Comparison of ENCODE assay signal across 8 cellular contexts in genomic region chr20:18566892-18567738, GRCh38. TPM values are rescaled to one million over a fixed set of nuclear protein-coding genes. Genes with fewer than 3 reads are reported as not detected.
DNase-seq lines count a peak whose midpoint lies in the region; ATAC-seq and TF ChIP-seq lines count a peak whose summit lies in the region.

TSS of gene SMIM26 (plus strand) at chr20:18567432. CDS start at chr20:18567479, 47 bp downstream.

- intact Hi-C loops in testis (cut with DNase I; ENCODE audit: low total_unique reads) = no loop called here

- H3K4me3 ChIP-seq in GM06990 (replicated peaks; ENCODE audit: low read depth, low read length) (peak within 1 kb of the TSS; percentile 80), testis (peak within 1 kb of the TSS; percentile 62 to 98)

- H3K4me1 Mint-ChIP-seq in activated naive CD4-positive, alpha-beta T cell treated with anti-CD3 and anti-CD28 coated beads, Interleukin-2, amount 50 U/mL, for 24 hours = peaks cover 17% of the 10 kb centered on the region

- H3K36me3 ChIP-seq in GM06990 (ENCODE audit: control insufficient read depth, insufficient read depth, low read length) = peaks cover 6% of the 10 kb centered on the region; the same call in 1 of the 2 replicates
- no peaks in the 10 kb centered on the region for H3K36me3 ChIP-seq in testis (ENCODE audit: low read depth, missing control alignments)

- WGBS in testis, 2 donors = 0 to 1% methylated on average over 37 to 51 of the region's 51 CpGs

- no peaks in the 10 kb centered on the region for H3K27me3 ChIP-seq in GM06990 (replicated peaks; ENCODE audit: control insufficient read depth, insufficient read depth, low read length)
- H3K27me3 ChIP-seq in testis = no peaks in the 10 kb centered on the region

- DNase-seq in GM06990 (ENCODE audit: extremely low read depth, insufficient read length) (peak; percentile 95), NCI-H1092 (lab: John Stamatoyannopoulos, UW) (peak; percentile 88), glomerular endothelial cell (ENCODE audit: extremely low read depth, low read depth, low spot score) (peak; percentile 50), omental fat pad (ENCODE audit: low spot score) (peak; percentile 63), testis (peak; percentile 96)

- peaks cover 9% of the 10 kb centered on the region for H3K4me1 ChIP-seq in testis

- peak within 1 kb of the TSS; percentile 99 for H3K27ac Mint-ChIP-seq in activated naive CD4-positive, alpha-beta T cell treated with anti-CD3 and anti-CD28 coated beads, Interleukin-2, amount 50 U/mL, for 24 hours

- TF ChIP-seq POLR2A in testis (IDR thresholded peaks at IDR 0.05) = no peak

- ATAC-seq in HG02588 (IDR thresholded peaks at IDR 0.05; ENCODE audit: unreplicated experiment) (peak; percentile 99), SK-N-SH treated with all-trans-retinoic acid at 6 μM for 48 hours (peak; percentile 99), omental fat pad (ENCODE audit: low FRiP score) (peak; percentile 99)

- peaks cover 14% of the 10 kb centered on the region for H3K36me3 Mint-ChIP-seq in activated naive CD4-positive, alpha-beta T cell treated with anti-CD3 and anti-CD28 coated beads, Interleukin-2, amount 50 U/mL, for 24 hours

- peak within 1 kb of the TSS; percentile 93 for H3K4me3 Mint-ChIP-seq in activated naive CD4-positive, alpha-beta T cell treated with anti-CD3 and anti-CD28 coated beads, Interleukin-2, amount 50 U/mL, for 24 hours

- H3K27me3 Mint-ChIP-seq in activated naive CD4-positive, alpha-beta T cell treated with anti-CD3 and anti-CD28 coated beads, Interleukin-2, amount 50 U/mL, for 24 hours = no peaks in the 10 kb centered on the region

- peak within 1 kb of the TSS; percentile 79 to 91 for H3K27ac ChIP-seq in testis

- TF ChIP-seq CTCF in GM06990 (IDR thresholded peaks at IDR 0.05; ENCODE audit: insufficient read depth, low read length, poor library complexity, severe bottlenecking) = no peak
- TF ChIP-seq CTCF in omental fat pad (IDR thresholded peaks at IDR 0.05) = no peak
- no peak for TF ChIP-seq CTCF in testis (IDR thresholded peaks at IDR 0.05)

- no peaks in the 10 kb centered on the region for H3K9me3 Mint-ChIP-seq in activated naive CD4-positive, alpha-beta T cell treated with anti-CD3 and anti-CD28 coated beads, Interleukin-2, amount 50 U/mL, for 24 hours

- H3K9me3 ChIP-seq in testis = no peaks in the 10 kb centered on the region

TF ChIP-seq in SK-N-SH treated with all-trans-retinoic acid at 6 μM for 48 hours, 23 proteins besides CTCF, POLR2A, EP300 and RAD21:
- TF ChIP-seq ZNF8 (CRISPR knock-in tag; IDR thresholded peaks at IDR 0.05) (peak; percentile 54; the same call in 1 of the 2 replicates), ZFP30 (CRISPR knock-in tag; IDR thresholded peaks at IDR 0.05) (no peak), OSR1 (CRISPR knock-in tag; IDR thresholded peaks at IDR 0.05) (no peak), CSDC2 (CRISPR knock-in tag; IDR thresholded peaks at IDR 0.05) (0 out of 2 replicates have a peak, but pooled peaks have one; percentile 40), RARB (CRISPR knock-in tag; IDR thresholded peaks at IDR 0.05) (no peak), TCF4 (CRISPR knock-in tag; IDR thresholded peaks at IDR 0.05; ENCODE audit: borderline replicate concordance) (no peak), ISL1 (CRISPR knock-in tag; IDR thresholded peaks at IDR 0.05) (no peak), POU6F1 (CRISPR knock-in tag; IDR thresholded peaks at IDR 0.05; ENCODE audit: borderline replicate concordance, low read depth) (0 out of 2 replicates have a peak, but pooled peaks have one; percentile 9), SNAI2 (CRISPR knock-in tag; IDR thresholded peaks at IDR 0.05) (no peak), ZFP3 (CRISPR knock-in tag; IDR thresholded peaks at IDR 0.05) (peak; percentile 19; the same call in 1 of the 2 replicates), PPARA (CRISPR knock-in tag; IDR thresholded peaks at IDR 0.05; ENCODE audit: borderline replicate concordance) (no peak), GLIS3 (CRISPR knock-in tag; IDR thresholded peaks at IDR 0.05) (no peak; the same call in 1 of the 2 replicates), ZNF565 (CRISPR knock-in tag; conservative IDR thresholded peaks at IDR 0.05; ENCODE audit: low read depth) (no peak), ARNTL (CRISPR knock-in tag; IDR thresholded peaks at IDR 0.05; ENCODE audit: borderline replicate concordance, low read depth) (no peak), CSRNP3 (CRISPR knock-in tag; IDR thresholded peaks at IDR 0.05) (no peak), BACH2 (CRISPR knock-in tag; IDR thresholded peaks at IDR 0.05; ENCODE audit: borderline replicate concordance) (no peak), TSHZ2 (CRISPR knock-in tag; IDR thresholded peaks at IDR 0.05) (peak; percentile 18; the same call in 1 of the 2 replicates), TOX (CRISPR knock-in tag; IDR thresholded peaks at IDR 0.05; ENCODE audit: borderline replicate concordance) (no peak), ZC3H10 (CRISPR knock-in tag; IDR thresholded peaks at IDR 0.05) (no peak)
- TF ChIP-seq, protein P1, sequence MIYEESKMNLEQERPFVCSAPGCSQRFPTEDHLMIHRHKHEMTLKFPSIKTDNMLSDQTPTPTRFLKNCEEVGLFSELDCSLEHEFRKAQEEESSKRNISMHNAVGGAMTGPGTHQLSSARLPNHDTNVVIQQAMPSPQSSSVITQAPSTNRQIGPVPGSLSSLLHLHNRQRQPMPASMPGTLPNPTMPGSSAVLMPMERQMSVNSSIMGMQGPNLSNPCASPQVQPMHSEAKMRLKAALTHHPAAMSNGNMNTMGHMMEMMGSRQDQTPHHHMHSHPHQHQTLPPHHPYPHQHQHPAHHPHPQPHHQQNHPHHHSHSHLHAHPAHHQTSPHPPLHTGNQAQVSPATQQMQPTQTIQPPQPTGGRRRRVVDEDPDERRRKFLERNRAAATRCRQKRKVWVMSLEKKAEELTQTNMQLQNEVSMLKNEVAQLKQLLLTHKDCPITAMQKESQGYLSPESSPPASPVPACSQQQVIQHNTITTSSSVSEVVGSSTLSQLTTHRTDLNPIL (CRISPR knock-in tag; IDR thresholded peaks at IDR 0.05; ENCODE audit: low read depth) = no peak

RNA-seq across cellular contexts. Expression of gene SMIM26, which starts in this region (rescaled TPM):
- total RNA-seq in glomerular endothelial cell (57.5 and 79.8 TPM in 2 replicates), omental fat pad (100 to 1,000 TPM in 3 of 4 donors, 10 to 100 TPM in 1; 84.2 to 145 (median 113) TPM), testis (10 to 100 TPM; 69.6 to 98.0 TPM)
- 87.4 TPM for polyA plus RNA-seq in testis (ENCODE audit: insufficient read depth, low read depth, low replicate concordance)

Comparison
In these comparisons a context has a peak if more than half of its experiments do, and no peak if none do; other contexts are left out.
1. Peak in every context shown above with its lines: DNase-seq, ATAC-seq, H3K4me3 ChIP-seq and H3K27ac ChIP-seq.